Comparison of ENCODE assay signal across 31 cellular contexts in genomic region chr10:22174442-22174841, GRCh38. TPM values are rescaled to one million over a fixed set of nuclear protein-coding genes. Genes with fewer than 3 reads are reported as not detected.
"Had no signal": no experiment of that assay in that cellular context is flagged by ENCODE, and none has a peak within 500 bp of the region (broad histone marks: within the 10 kb centered on the region; RNA-seq: fewer than 3 reads in every experiment).

No MANE protein-coding gene starts in this region.

- H3K27me3 ChIP-seq: ascending aorta, cardiac muscle cell had no signal

- H3K36me3 Mint-ChIP-seq: activated naive CD4-positive, alpha-beta T cell treated with anti-CD3 and anti-CD28 coated beads, Interleukin-2, amount 10 ng/mL, durations not matched to agents 7 days and 5 days; activated naive CD8-positive, alpha-beta T cell treated with anti-CD3 and anti-CD28 coated beads for 36 hours had no signal

- H3K4me3 ChIP-seq: ascending aorta, cardiac muscle cell had no signal

- H3K4me3 Mint-ChIP-seq: activated CD4-positive, alpha-beta memory T cell treated with anti-CD3 and anti-CD28 coated beads, Interleukin-2, amount 10 ng/mL, durations not matched to agents 7 days and 5 days; activated CD8-positive, alpha-beta memory T cell treated with anti-CD3 and anti-CD28 coated beads, Interleukin-2, amount 10 ng/mL, durations not matched to agents 7 days and 5 days; activated naive CD4-positive, alpha-beta T cell treated with anti-CD3 and anti-CD28 coated beads, Interleukin-2, amount 10 ng/mL, durations not matched to agents 7 days and 5 days; activated naive CD8-positive, alpha-beta T cell treated with anti-CD3 and anti-CD28 coated beads for 36 hours; central memory CD8-positive, alpha-beta T cell had no signal

- H3K9ac ChIP-seq: KMS-11 had no signal

- H3K9me3 Mint-ChIP-seq: activated CD4-positive, alpha-beta memory T cell treated with anti-CD3 and anti-CD28 coated beads, Interleukin-2, amount 10 ng/mL, durations not matched to agents 7 days and 5 days; central memory CD8-positive, alpha-beta T cell had no signal

- H3K27me3 Mint-ChIP-seq: activated naive CD4-positive, alpha-beta T cell treated with anti-CD3 and anti-CD28 coated beads, Interleukin-2, amount 10 ng/mL, durations not matched to agents 7 days and 5 days had no signal

- H3K27ac ChIP-seq: ascending aorta, cardiac muscle cell, KMS-11, VCaP had no signal

- H3K4me1 ChIP-seq: ascending aorta had no signal

- H3K4me2 ChIP-seq: KMS-11 had no signal

- H3K36me3 ChIP-seq: ascending aorta, cardiac muscle cell had no signal

- DNase-seq: activated CD4-positive, alpha-beta memory T cell treated with anti-CD3 and anti-CD28 coated beads, Interleukin-2, amount 10 ng/mL, durations not matched to agents 7 days and 5 days; activated CD4-positive, alpha-beta T cell treated with anti-CD3 and anti-CD28 coated beads for 1 hour; activated CD4-positive, alpha-beta T cell treated with anti-CD3 and anti-CD28 coated beads for 48 hours; activated CD4-positive, CD25-positive, alpha-beta regulatory T cell; activated CD8-positive, alpha-beta memory T cell treated with anti-CD3 and anti-CD28 coated beads for 24 hours; activated CD8-positive, alpha-beta memory T cell treated with anti-CD3 and anti-CD28 coated beads, Interleukin-2, amount 10 ng/mL, durations not matched to agents 7 days and 5 days; activated CD8-positive, alpha-beta memory T cell treated with anti-CD3 and anti-CD28 coated beads, Interleukin-2, amount 50 U/mL, for 48 hours; activated effector memory CD4-positive, alpha-beta T cell treated with Interleukin-2 at 50 U/mL for 16 hours; activated naive CD4-positive, alpha-beta T cell treated with anti-CD3 and anti-CD28 coated beads, Interleukin-2, amount 10 ng/mL, durations not matched to agents 7 days and 5 days; activated naive CD8-positive, alpha-beta T cell treated with anti-CD3 and anti-CD28 coated beads for 36 hours; activated T-cell treated with anti-CD3 and anti-CD28 coated beads, Interleukin-2, amount 50 U/mL, for 48 hours; amygdala; NCI-H1105; NCI-H1417 treated with DMSO at 0.1 percent for 48 hours; NCI-H1930; NCI-H2081 treated with DMSO at 0.1 percent for 48 hours; NCI-H226; NCI-H446 treated with DMSO at 0.1 percent for 48 hours; NCI-H524; Right ventricle myocardium superior; SW 1271; T-helper 1 cell; T-helper 2 cell; T-helper 9 cell had no signal

- H3K27ac Mint-ChIP-seq: activated CD4-positive, alpha-beta memory T cell treated with anti-CD3 and anti-CD28 coated beads, Interleukin-2, amount 10 ng/mL, durations not matched to agents 7 days and 5 days; activated CD8-positive, alpha-beta memory T cell treated with anti-CD3 and anti-CD28 coated beads, Interleukin-2, amount 10 ng/mL, durations not matched to agents 7 days and 5 days; activated naive CD4-positive, alpha-beta T cell treated with anti-CD3 and anti-CD28 coated beads, Interleukin-2, amount 10 ng/mL, durations not matched to agents 7 days and 5 days; activated naive CD8-positive, alpha-beta T cell treated with anti-CD3 and anti-CD28 coated beads for 36 hours had no signal

- H3K4me1 Mint-ChIP-seq: activated CD4-positive, alpha-beta memory T cell treated with anti-CD3 and anti-CD28 coated beads, Interleukin-2, amount 10 ng/mL, durations not matched to agents 7 days and 5 days; activated CD8-positive, alpha-beta memory T cell treated with anti-CD3 and anti-CD28 coated beads, Interleukin-2, amount 10 ng/mL, durations not matched to agents 7 days and 5 days; activated naive CD4-positive, alpha-beta T cell treated with anti-CD3 and anti-CD28 coated beads, Interleukin-2, amount 10 ng/mL, durations not matched to agents 7 days and 5 days; central memory CD8-positive, alpha-beta T cell had no signal

RNA-seq across cellular contexts. Expression of gene EBLN1, which starts 43.4 kb away (rescaled TPM):
- total RNA-seq: activated CD4-positive, alpha-beta memory T cell treated with anti-CD3 and anti-CD28 coated beads, Interleukin-2, amount 10 ng/mL, durations not matched to agents 7 days and 5 days; activated CD8-positive, alpha-beta memory T cell treated with anti-CD3 and anti-CD28 coated beads, Interleukin-2, amount 10 ng/mL, durations not matched to agents 7 days and 5 days; activated naive CD8-positive, alpha-beta T cell treated with anti-CD3 and anti-CD28 coated beads for 36 hours; ascending aorta; cardiac muscle cell; MCF 10A; OCI-LY7; Right ventricle myocardium superior had no signal
